Comparison of ENCODE assay signal across 1 cellular context in genomic region chrX:49003696-49004095, GRCh38.
TF ChIP-seq lines count a peak whose summit lies in the region.

No MANE protein-coding gene starts in this region.

TF ChIP-seq in GM23338, 12 proteins besides CTCF, POLR2A, EP300 and RAD21 (continued from another document):
- TF ChIP-seq, protein P1, sequence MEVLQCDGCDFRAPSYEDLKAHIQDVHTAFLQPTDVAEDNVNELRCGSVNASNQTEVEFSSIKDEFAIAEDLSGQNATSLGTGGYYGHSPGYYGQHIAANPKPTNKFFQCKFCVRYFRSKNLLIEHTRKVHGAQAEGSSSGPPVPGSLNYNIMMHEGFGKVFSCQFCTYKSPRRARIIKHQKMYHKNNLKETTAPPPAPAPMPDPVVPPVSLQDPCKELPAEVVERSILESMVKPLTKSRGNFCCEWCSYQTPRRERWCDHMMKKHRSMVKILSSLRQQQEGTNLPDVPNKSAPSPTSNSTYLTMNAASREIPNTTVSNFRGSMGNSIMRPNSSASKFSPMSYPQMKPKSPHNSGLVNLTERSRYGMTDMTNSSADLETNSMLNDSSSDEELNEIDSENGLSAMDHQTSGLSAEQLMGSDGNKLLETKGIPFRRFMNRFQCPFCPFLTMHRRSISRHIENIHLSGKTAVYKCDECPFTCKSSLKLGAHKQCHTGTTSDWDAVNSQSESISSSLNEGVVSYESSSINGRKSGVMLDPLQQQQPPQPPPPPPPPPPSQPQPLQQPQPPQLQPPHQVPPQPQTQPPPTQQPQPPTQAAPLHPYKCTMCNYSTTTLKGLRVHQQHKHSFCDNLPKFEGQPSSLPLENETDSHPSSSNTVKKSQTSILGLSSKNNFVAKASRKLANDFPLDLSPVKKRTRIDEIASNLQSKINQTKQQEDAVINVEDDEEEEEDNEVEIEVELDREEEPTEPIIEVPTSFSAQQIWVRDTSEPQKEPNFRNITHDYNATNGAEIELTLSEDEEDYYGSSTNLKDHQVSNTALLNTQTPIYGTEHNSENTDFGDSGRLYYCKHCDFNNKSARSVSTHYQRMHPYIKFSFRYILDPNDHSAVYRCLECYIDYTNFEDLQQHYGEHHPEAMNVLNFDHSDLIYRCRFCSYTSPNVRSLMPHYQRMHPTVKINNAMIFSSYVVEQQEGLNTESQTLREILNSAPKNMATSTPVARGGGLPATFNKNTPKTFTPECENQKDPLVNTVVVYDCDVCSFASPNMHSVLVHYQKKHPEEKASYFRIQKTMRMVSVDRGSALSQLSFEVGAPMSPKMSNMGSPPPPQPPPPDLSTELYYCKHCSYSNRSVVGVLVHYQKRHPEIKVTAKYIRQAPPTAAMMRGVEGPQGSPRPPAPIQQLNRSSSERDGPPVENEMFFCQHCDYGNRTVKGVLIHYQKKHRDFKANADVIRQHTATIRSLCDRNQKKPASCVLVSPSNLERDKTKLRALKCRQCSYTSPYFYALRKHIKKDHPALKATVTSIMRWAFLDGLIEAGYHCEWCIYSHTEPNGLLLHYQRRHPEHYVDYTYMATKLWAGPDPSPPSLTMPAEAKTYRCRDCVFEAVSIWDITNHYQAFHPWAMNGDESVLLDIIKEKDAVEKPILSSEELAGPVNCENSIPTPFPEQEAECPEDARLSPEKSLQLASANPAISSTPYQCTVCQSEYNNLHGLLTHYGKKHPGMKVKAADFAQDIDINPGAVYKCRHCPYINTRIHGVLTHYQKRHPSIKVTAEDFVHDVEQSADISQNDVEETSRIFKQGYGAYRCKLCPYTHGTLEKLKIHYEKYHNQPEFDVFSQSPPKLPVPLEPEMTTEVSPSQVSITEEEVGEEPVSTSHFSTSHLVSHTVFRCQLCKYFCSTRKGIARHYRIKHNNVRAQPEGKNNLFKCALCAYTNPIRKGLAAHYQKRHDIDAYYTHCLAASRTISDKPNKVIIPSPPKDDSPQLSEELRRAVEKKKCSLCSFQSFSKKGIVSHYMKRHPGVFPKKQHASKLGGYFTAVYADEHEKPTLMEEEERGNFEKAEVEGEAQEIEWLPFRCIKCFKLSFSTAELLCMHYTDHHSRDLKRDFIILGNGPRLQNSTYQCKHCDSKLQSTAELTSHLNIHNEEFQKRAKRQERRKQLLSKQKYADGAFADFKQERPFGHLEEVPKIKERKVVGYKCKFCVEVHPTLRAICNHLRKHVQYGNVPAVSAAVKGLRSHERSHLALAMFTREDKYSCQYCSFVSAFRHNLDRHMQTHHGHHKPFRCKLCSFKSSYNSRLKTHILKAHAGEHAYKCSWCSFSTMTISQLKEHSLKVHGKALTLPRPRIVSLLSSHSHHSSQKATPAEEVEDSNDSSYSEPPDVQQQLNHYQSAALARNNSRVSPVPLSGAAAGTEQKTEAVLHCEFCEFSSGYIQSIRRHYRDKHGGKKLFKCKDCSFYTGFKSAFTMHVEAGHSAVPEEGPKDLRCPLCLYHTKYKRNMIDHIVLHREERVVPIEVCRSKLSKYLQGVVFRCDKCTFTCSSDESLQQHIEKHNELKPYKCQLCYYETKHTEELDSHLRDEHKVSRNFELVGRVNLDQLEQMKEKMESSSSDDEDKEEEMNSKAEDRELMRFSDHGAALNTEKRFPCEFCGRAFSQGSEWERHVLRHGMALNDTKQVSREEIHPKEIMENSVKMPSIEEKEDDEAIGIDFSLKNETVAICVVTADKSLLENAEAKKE (CRISPR knock-in tag; IDR thresholded peaks at IDR 0.05) = no peak
- TF ChIP-seq CREB1 (CRISPR knock-in tag; IDR thresholded peaks at IDR 0.05; ENCODE audit: low read depth) (no peak), JUNB (IDR thresholded peaks at IDR 0.05; ENCODE audit: unreplicated experiment) (no peak), EZH2 (IDR thresholded peaks at IDR 0.05; ENCODE audit: low read depth, unreplicated experiment) (no peak), ZNF114 (CRISPR knock-in tag; IDR thresholded peaks at IDR 0.05) (no peak), STAT1 (IDR thresholded peaks at IDR 0.05; ENCODE audit: unreplicated experiment) (no peak), EZH2phosphoT487 (IDR thresholded peaks at IDR 0.05; ENCODE audit: unreplicated experiment) (no peak), NANOG (IDR thresholded peaks at IDR 0.05; ENCODE audit: borderline replicate concordance) (no peak), POLR2AphosphoS5 (IDR thresholded peaks at IDR 0.05; ENCODE audit: low read depth) (no peak), REST (IDR thresholded peaks at IDR 0.05; ENCODE audit: unreplicated experiment) (no peak)
- TF ChIP-seq, protein P2, sequence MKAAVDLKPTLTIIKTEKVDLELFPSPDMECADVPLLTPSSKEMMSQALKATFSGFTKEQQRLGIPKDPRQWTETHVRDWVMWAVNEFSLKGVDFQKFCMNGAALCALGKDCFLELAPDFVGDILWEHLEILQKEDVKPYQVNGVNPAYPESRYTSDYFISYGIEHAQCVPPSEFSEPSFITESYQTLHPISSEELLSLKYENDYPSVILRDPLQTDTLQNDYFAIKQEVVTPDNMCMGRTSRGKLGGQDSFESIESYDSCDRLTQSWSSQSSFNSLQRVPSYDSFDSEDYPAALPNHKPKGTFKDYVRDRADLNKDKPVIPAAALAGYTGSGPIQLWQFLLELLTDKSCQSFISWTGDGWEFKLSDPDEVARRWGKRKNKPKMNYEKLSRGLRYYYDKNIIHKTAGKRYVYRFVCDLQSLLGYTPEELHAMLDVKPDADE (IDR thresholded peaks at IDR 0.05) = no peak
